ENCODE assay signal across 1 cellular context in genomic region chr19:46787331-46788100, GRCh38.
TF ChIP-seq lines count a peak whose summit lies in the region.

No MANE protein-coding gene starts in this region.

TF ChIP-seq in HepG2, 621 proteins besides CTCF, POLR2A, EP300 and RAD21 (continued from another document and continues in another):
- TF ChIP-seq PREB (CRISPR knock-in tag; IDR thresholded peaks at IDR 0.05) (0 out of 2 replicates have a peak, but pooled peaks have one; percentile 25), RFXAP (CRISPR knock-in tag; IDR thresholded peaks at IDR 0.05; ENCODE audit: borderline replicate concordance) (no peak; the same call in 1 of the 2 replicates), ZNF792 (CRISPR knock-in tag; IDR thresholded peaks at IDR 0.05) (no peak), ARNTL (CRISPR knock-in tag; IDR thresholded peaks at IDR 0.05) (peak; percentile 59; the same call in 1 of the 2 replicates), ATAD3A (CRISPR knock-in tag; IDR thresholded peaks at IDR 0.05) (no peak), ATF3 (CRISPR knock-in tag; IDR thresholded peaks at IDR 0.05) (0 out of 2 replicates have a peak, but pooled peaks have one; percentile 6), ZBTB14 (CRISPR knock-in tag; IDR thresholded peaks at IDR 0.05) (no peak), BHLHE40 (IDR thresholded peaks at IDR 0.05; ENCODE audit: low read length) (no peak), RAD51 (IDR thresholded peaks at IDR 0.05; ENCODE audit: borderline replicate concordance) (peak; percentile 52; the same call in 1 of the 2 replicates), GABPA (IDR thresholded peaks at IDR 0.05; ENCODE audit: low read depth, low read length) (no peak), GABPA (CRISPR knock-in tag; IDR thresholded peaks at IDR 0.05; ENCODE audit: low read depth) (no peak), ZNF256 (CRISPR knock-in tag; conservative IDR thresholded peaks at IDR 0.05) (no peak), KDM5B (CRISPR knock-in tag; IDR thresholded peaks at IDR 0.05; ENCODE audit: borderline replicate concordance) (no peak; the same call in 1 of the 2 replicates), KAT2B (IDR thresholded peaks at IDR 0.05; ENCODE audit: borderline replicate concordance, low read depth, low read length) (no peak), ZNF652 (CRISPR knock-in tag; IDR thresholded peaks at IDR 0.05; ENCODE audit: borderline replicate concordance, low read depth) (no peak), ZNF713 (CRISPR knock-in tag; IDR thresholded peaks at IDR 0.05) (no peak), DPF2 (CRISPR knock-in tag; IDR thresholded peaks at IDR 0.05; ENCODE audit: borderline replicate concordance, low read depth) (no peak), LCORL (IDR thresholded peaks at IDR 0.05) (no peak), LCORL (CRISPR knock-in tag; IDR thresholded peaks at IDR 0.05) (no peak), ZNF34 (CRISPR knock-in tag; IDR thresholded peaks at IDR 0.05; ENCODE audit: borderline replicate concordance) (no peak), AKNA (CRISPR knock-in tag; IDR thresholded peaks at IDR 0.05; ENCODE audit: borderline replicate concordance) (no peak), ZBTB26 (CRISPR knock-in tag; IDR thresholded peaks at IDR 0.05; ENCODE audit: borderline replicate concordance) (no peak), PRDM15 (CRISPR knock-in tag; IDR thresholded peaks at IDR 0.05) (no peak), ELK4 (CRISPR knock-in tag; IDR thresholded peaks at IDR 0.05; ENCODE audit: borderline replicate concordance) (no peak), GATA4 (IDR thresholded peaks at IDR 0.05; ENCODE audit: borderline replicate concordance, low read depth) (no peak), MTF2 (CRISPR knock-in tag; IDR thresholded peaks at IDR 0.05; ENCODE audit: borderline replicate concordance) (no peak), RELA (CRISPR knock-in tag; IDR thresholded peaks at IDR 0.05) (no peak), HMGA1 (CRISPR knock-in tag; conservative IDR thresholded peaks at IDR 0.05) (no peak), SATB2 (CRISPR knock-in tag; IDR thresholded peaks at IDR 0.05) (no peak), ZNF121 (CRISPR knock-in tag; IDR thresholded peaks at IDR 0.05) (no peak), TFE3 (CRISPR knock-in tag; IDR thresholded peaks at IDR 0.05) (peak; percentile 51; the same call in 1 of the 2 replicates), UBTF (CRISPR knock-in tag; IDR thresholded peaks at IDR 0.05) (no peak; the same call in 1 of the 2 replicates), ZBTB21 (CRISPR knock-in tag; IDR thresholded peaks at IDR 0.05) (no peak; the same call in 1 of the 2 replicates), ZKSCAN8 (CRISPR knock-in tag; IDR thresholded peaks at IDR 0.05; ENCODE audit: borderline replicate concordance) (no peak), TCF12 (IDR thresholded peaks at IDR 0.05) (no peak), TCF12 (CRISPR knock-in tag; IDR thresholded peaks at IDR 0.05) (no peak), CHD2 (IDR thresholded peaks at IDR 0.05; ENCODE audit: low read depth, low read length) (no peak), ZSCAN22 (CRISPR knock-in tag; IDR thresholded peaks at IDR 0.05) (no peak), NCOA1 (CRISPR knock-in tag; IDR thresholded peaks at IDR 0.05) (no peak), ZBTB37 (CRISPR knock-in tag; IDR thresholded peaks at IDR 0.05) (no peak), ESRRA (CRISPR knock-in tag; IDR thresholded peaks at IDR 0.05; ENCODE audit: low read depth) (no peak)
